In the genomic region with DNA sequence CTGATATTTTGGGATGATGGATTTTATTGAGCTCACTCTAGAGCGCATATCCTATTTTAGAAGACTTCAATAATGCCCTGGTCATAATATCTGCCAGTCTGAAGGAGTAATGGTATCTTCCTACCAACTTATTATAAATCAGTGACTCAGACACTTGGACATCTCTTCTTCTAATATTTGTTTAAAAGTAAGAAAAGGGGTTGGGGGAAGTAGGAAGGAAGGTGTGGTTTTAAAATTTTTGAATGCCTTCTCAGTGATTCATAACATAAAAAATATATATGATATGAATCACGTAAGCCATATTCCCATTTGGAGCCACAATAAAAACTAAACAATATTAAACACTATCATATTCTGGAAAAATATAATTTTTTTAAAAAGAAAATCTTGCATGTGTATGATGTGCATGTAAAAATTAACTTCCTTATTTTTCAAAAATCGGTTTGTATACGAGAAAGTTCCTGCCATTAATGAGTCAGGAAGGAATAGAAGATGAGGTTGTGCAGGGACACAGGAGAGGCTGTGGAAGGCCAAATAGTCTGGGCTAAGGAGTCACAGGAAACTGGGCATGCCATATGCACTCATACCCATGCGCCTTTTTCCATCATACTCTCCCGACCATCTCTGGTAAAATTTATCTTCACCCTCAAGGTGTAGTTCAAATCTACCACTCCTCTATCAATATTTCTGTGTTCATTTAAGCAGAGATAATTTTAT, we compare ENCODE assay signal across 25 cellular contexts.
DNase-seq lines count a peak whose midpoint lies in the region; ATAC-seq, FAIRE-seq and TF ChIP-seq lines count a peak whose summit lies in the region.
"Had no signal": no experiment of that assay in that cellular context is flagged by ENCODE, and none has a peak within 500 bp of the region (broad histone marks: within the 10 kb centered on the region; RNA-seq: fewer than 3 reads in every experiment).

No MANE protein-coding gene starts in this region.

- CTCF ChIA-PET in endothelial cell of umbilical vein (lab: Charles Lee): interaction anchor here (1.2 kb wide), 1 partner anchor 29 kb away, joined by 5 read pairs; no protein-coding TSS in a partner anchor

- H3K27ac ChIP-seq in endothelial cell of umbilical vein (ENCODE audit: insufficient read depth, low read depth, low read length) (peak overlapping the region; percentile 81), osteoblast (ENCODE audit: low read depth, low read length) (peak overlapping the region; percentile 15)
- H3K27ac ChIP-seq: SJSA1, transverse colon had no signal

- no peak for FAIRE-seq in endothelial cell of umbilical vein (lab: Jason Lieb, UNC)
- FAIRE-seq: H54, small intestine had no signal

- H3K4me1 ChIP-seq in endothelial cell of umbilical vein (ENCODE audit: control insufficient read depth, extremely low read depth, insufficient read depth, low read length) (peaks cover 15% of the 10 kb centered on the region), osteoblast (ENCODE audit: insufficient read depth, low read length) (peaks cover 5% of the 10 kb centered on the region)
- H3K4me1 ChIP-seq: SJSA1, transverse colon had no signal

- H3K4me3 ChIP-seq in endothelial cell of umbilical vein (replicated peaks in 1 of 3; ENCODE audit: insufficient read depth in 1 of 3, low read depth in 1 of 3, low read length in 3 of 3): no peak overlapping the region
- no peak overlapping the region for H3K4me3 ChIP-seq in osteoblast (ENCODE audit: insufficient read depth, low read length)
- H3K4me3 ChIP-seq: SJSA1, transverse colon had no signal

- no peaks in the 10 kb centered on the region for H3K36me3 ChIP-seq in endothelial cell of umbilical vein (ENCODE audit: control insufficient read depth in 2 of 2, extremely low read depth in 1 of 2, insufficient read depth in 2 of 2, low read length in 2 of 2)
- H3K36me3 ChIP-seq in osteoblast (ENCODE audit: insufficient read depth, low read length): no peaks in the 10 kb centered on the region
- H3K36me3 ChIP-seq: SJSA1, transverse colon had no signal

- POLR2A ChIA-PET in endothelial cell of umbilical vein (lab: Charles Lee): no interaction called here

- TF ChIP-seq CTCF in endothelial cell of umbilical vein (IDR thresholded peaks at IDR 0.05; ENCODE audit: extremely low read depth in 1 of 2, insufficient read depth in 1 of 2, low read depth in 1 of 2, low read length in 2 of 2): no peak
- TF ChIP-seq CTCF in osteoblast (IDR thresholded peaks at IDR 0.05; ENCODE audit: extremely low read depth, low read depth, low read length): no peak

- TF ChIP-seq POLR2A in endothelial cell of umbilical vein (IDR thresholded peaks at IDR 0.05; ENCODE audit: low read depth, low read length): no peak

- no peaks in the 10 kb centered on the region for H3K79me2 ChIP-seq in endothelial cell of umbilical vein (ENCODE audit: control insufficient read depth, insufficient read depth, low read length)
- no peaks in the 10 kb centered on the region for H3K79me2 ChIP-seq in osteoblast (ENCODE audit: insufficient read depth, low read length)

- intact Hi-C loops in endothelial cell of umbilical vein (cut with micrococcal nuclease): loop anchor here (1.0 kb wide), 1 partner anchor 125 kb away; no protein-coding TSS in a partner anchor
- intact Hi-C loops in left colon (cut with DNase I, micrococcal nuclease): no loop called here

- dilution Hi-C loops in endothelial cell of umbilical vein (cut with MboI; ENCODE audit: extremely low pct_ligation_motif_present, low sequenced_read_pairs): no loop called here

- no TSS peak for BruUV-seq in endothelial cell of umbilical vein (replicated peaks; lab: Mats Ljungman, UMichigan)

- H4K20me1 ChIP-seq in endothelial cell of umbilical vein (replicated peaks; ENCODE audit: control insufficient read depth, extremely low read depth, insufficient read depth, low read length): no peaks in the 10 kb centered on the region
- no peaks in the 10 kb centered on the region for H4K20me1 ChIP-seq in osteoblast (ENCODE audit: insufficient read depth, low read length)

- H3K9me3 ChIP-seq in endothelial cell of umbilical vein (replicated peaks; ENCODE audit: control insufficient read depth, insufficient read depth, low read length) (no peaks in the 10 kb centered on the region), osteoblast (ENCODE audit: low read depth, low read length) (no peaks in the 10 kb centered on the region)
- H3K9me3 ChIP-seq: SJSA1, transverse colon had no signal

- H3K27me3 ChIP-seq in endothelial cell of umbilical vein (ENCODE audit: control insufficient read depth in 2 of 2, insufficient read depth in 2 of 2, low read length in 2 of 2) (no peaks in the 10 kb centered on the region), osteoblast (ENCODE audit: insufficient read depth, low read length) (no peaks in the 10 kb centered on the region)
- H3K27me3 ChIP-seq: SJSA1, transverse colon had no signal

- H2AFZ ChIP-seq in endothelial cell of umbilical vein (ENCODE audit: low read depth, low read length) (peak overlapping the region; percentile 79), osteoblast (ENCODE audit: low read length) (peak overlapping the region; percentile 32)

- no peaks in the 10 kb centered on the region for H3K9me1 ChIP-seq in endothelial cell of umbilical vein (replicated peaks; ENCODE audit: control insufficient read depth, extremely low read depth, insufficient read depth, low read length)

- H3K9ac ChIP-seq in endothelial cell of umbilical vein (replicated peaks; ENCODE audit: extremely low read depth, insufficient read depth, low read length): no peak overlapping the region

- peak overlapping the region; percentile 62 for H3K4me2 ChIP-seq in endothelial cell of umbilical vein (ENCODE audit: insufficient read depth, low read length)
- H3K4me2 ChIP-seq in osteoblast (ENCODE audit: insufficient read depth, low read length): no peak overlapping the region

- DNase-seq in HS-5 (ENCODE audit: low read depth) (peak; percentile 68), RPMI7951 (ENCODE audit: low read depth) (peak; percentile 1), endothelial cell of umbilical vein (ENCODE audit: low read depth, low spot score) (peak; percentile 49), osteoblast (ENCODE audit: insufficient read length, low spot score, missing footprints) (no peak), mesenteric fat pad (ENCODE audit: low spot score) (no peak), left colon (no peak)
- DNase-seq: activated CD8-positive, alpha-beta memory T cell treated with anti-CD3 and anti-CD28 coated beads, Interleukin-2, amount 50 U/mL, for 48 hours; activated effector memory CD4-positive, alpha-beta T cell treated with anti-CD3 and anti-CD28 coated beads, Interleukin-2, amount 50 U/mL, for 16 hours; activated naive CD8-positive, alpha-beta T cell treated with anti-CD3 and anti-CD28 coated beads, Interleukin-2, amount 50 U/mL, for 24 hours; caudate nucleus; CD8-positive, alpha-beta T cell; midbrain; NCI-H1436; NCI-H2171 treated with DMSO at 0.1 percent for 48 hours; NCI-H526 treated with DMSO at 0.1 percent for 48 hours; nephron progenitor cell; small intestine; stimulated activated CD4-positive, alpha-beta T cell treated with anti-CD3 and anti-CD28 coated beads, Interleukin-4, amount 100 ng/mL, for 1 hour; stimulated activated naive CD8-positive, alpha-beta T cell treated with anti-CD3 and anti-CD28 coated beads, Interleukin-15, Interleukin-2, amounts not matched to agents 100 U/mL and 50 U/mL, for 24 hours; transverse colon had no signal

- ATAC-seq in HG02852 (IDR thresholded peaks at IDR 0.05; ENCODE audit: unreplicated experiment) (no peak), GM21515 (IDR thresholded peaks at IDR 0.05; ENCODE audit: unreplicated experiment) (no peak), left colon (no peak)
- ATAC-seq: activated naive CD8-positive, alpha-beta T cell treated with anti-CD3 and anti-CD28 coated beads, Interleukin-2, amount 50 U/mL, for 24 hours; CD8-positive, alpha-beta T cell; esophagus mucosa; stimulated activated naive CD8-positive, alpha-beta T cell treated with anti-CD3 and anti-CD28 coated beads, Interleukin-15, Interleukin-2, amounts not matched to agents 100 U/mL and 50 U/mL, for 24 hours had no signal

TF ChIP-seq in endothelial cell of umbilical vein, 7 proteins besides CTCF, POLR2A, EP300 and RAD21:
- no peak for TF ChIP-seq POLR2AphosphoS5 (IDR thresholded peaks at IDR 0.05; ENCODE audit: insufficient read depth, low read depth, low read length)
- TF ChIP-seq MAX (IDR thresholded peaks at IDR 0.05; ENCODE audit: insufficient read depth, insufficient read length): no peak
- TF ChIP-seq JUN (IDR thresholded peaks at IDR 0.05; ENCODE audit: borderline replicate concordance, insufficient read depth, insufficient read length, low read depth): peak; percentile 47
- TF ChIP-seq EZH2 (IDR thresholded peaks at IDR 0.05; ENCODE audit: borderline replicate concordance, low read depth, low read length, severe bottlenecking): no peak
- TF ChIP-seq MYC (IDR thresholded peaks at IDR 0.05; ENCODE audit: low read depth, low read length): no peak
- peak; percentile 17 for TF ChIP-seq GATA2 (IDR thresholded peaks at IDR 0.05; ENCODE audit: insufficient read depth, insufficient read length, low read depth, low read length)
- peak; percentile 89 for TF ChIP-seq FOS (IDR thresholded peaks at IDR 0.05; ENCODE audit: borderline replicate concordance, insufficient read depth, low read length)

Comparison
In these comparisons a context has a peak if more than half of its experiments do, and no peak if none do; other contexts are left out.
1. DNase-seq: peak in HS-5 (single experiment), RPMI7951 (single experiment) and endothelial cell of umbilical vein (single experiment); none in osteoblast (single experiment), mesenteric fat pad (single experiment) and left colon (0 of 2).